ENCODE assay signal across 11 cellular contexts in the genomic region with DNA sequence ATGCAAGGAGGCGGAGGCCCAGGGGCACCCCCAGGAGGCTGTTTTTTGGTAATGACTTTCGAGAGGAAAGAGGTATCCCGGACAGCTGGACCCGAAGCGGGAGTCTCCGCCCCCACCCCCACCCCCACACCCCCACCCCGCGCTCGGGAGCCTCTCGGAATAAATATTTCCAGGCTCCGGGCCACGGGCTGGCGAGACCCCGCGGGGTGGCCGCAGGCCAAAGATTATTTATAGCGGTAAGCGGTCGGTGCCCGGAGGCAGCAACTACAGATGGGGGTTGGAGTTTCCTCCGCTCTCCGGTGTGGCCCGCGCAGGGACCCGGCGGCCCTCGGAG. TPM values are rescaled to one million over a fixed set of nuclear protein-coding genes. Genes with fewer than 3 reads are reported as not detected.
DNase-seq lines count a peak whose midpoint lies in the region; ATAC-seq and TF ChIP-seq lines count a peak whose summit lies in the region.
"Had no signal": no experiment of that assay in that cellular context is flagged by ENCODE, and none has a peak within 500 bp of the region (broad histone marks: within the 10 kb centered on the region; RNA-seq: fewer than 3 reads in every experiment).

No MANE protein-coding gene starts in this region.

- peaks cover 98% of the 10 kb centered on the region for H3K27me3 ChIP-seq in HUES64 (ENCODE audit: insufficient read depth, low read length)
- H3K27me3 ChIP-seq in stomach smooth muscle (ENCODE audit: control insufficient read depth in 1 of 2, insufficient read depth in 2 of 2, low read length in 2 of 2), result peaks cover 30 to 50% of the 10 kb centered on the region in 2 donors

- H3K4me3 ChIP-seq in HUES64 (ENCODE audit: low read length) (peak overlapping the region; percentile 67), lower leg skin (ENCODE audit: low read depth, poor library complexity, severe bottlenecking) (peak overlapping the region; percentile 29), stomach smooth muscle (ENCODE audit: low read length in 2 of 2) (peak overlapping the region; percentile 51 to 65)

- H3K36me3 ChIP-seq in HUES64 (ENCODE audit: insufficient read depth, low read length), result no peaks in the 10 kb centered on the region
- no peaks in the 10 kb centered on the region for H3K36me3 ChIP-seq in stomach smooth muscle (ENCODE audit: control insufficient read depth in 2 of 2, insufficient read depth in 2 of 2, low read length in 2 of 2)

- under 1% methylated on average over 21 of the region's 27 CpGs for WGBS in HUES64
- 1 to 3% methylated on average over 16 to 20 of the region's 27 CpGs for WGBS in lower leg skin, 2 donors

- H3K9me3 ChIP-seq in HUES64 (ENCODE audit: insufficient read depth, low read depth, low read length) (no peaks in the 10 kb centered on the region), stomach smooth muscle (ENCODE audit: control insufficient read depth in 2 of 2, low read length in 2 of 2) (no peaks in the 10 kb centered on the region)

- H3K4me1 Mint-ChIP-seq in central memory CD8-positive, alpha-beta T cell, result peaks cover 30% of the 10 kb centered on the region

- ATAC-seq in central memory CD8-positive, alpha-beta T cell (replicated peaks; ENCODE audit: extremely low read depth, poor library complexity, severe bottlenecking), result no peak
- ATAC-seq in GM19463 (IDR thresholded peaks at IDR 0.05; ENCODE audit: unreplicated experiment) (no peak), GM18861 (IDR thresholded peaks at IDR 0.05; ENCODE audit: unreplicated experiment) (no peak)

- H3K4me1 ChIP-seq in HUES64 (ENCODE audit: insufficient read depth, low read length) (peaks cover 12% of the 10 kb centered on the region), stomach smooth muscle (ENCODE audit: control insufficient read depth, insufficient read depth, low read length) (peaks cover 55% of the 10 kb centered on the region)

- no peak overlapping the region for H3K27ac Mint-ChIP-seq in central memory CD8-positive, alpha-beta T cell (ENCODE audit: low read depth)
- H3K27ac Mint-ChIP-seq: HFFc6 had no signal

- H3K36me3 Mint-ChIP-seq in central memory CD8-positive, alpha-beta T cell (ENCODE audit: insufficient read depth), result peaks cover 4% of the 10 kb centered on the region

- H3K9me3 Mint-ChIP-seq in central memory CD8-positive, alpha-beta T cell, result no peaks in the 10 kb centered on the region
- H3K9me3 Mint-ChIP-seq: HFFc6 had no signal

- no peak for DNase-seq in central memory CD8-positive, alpha-beta T cell (ENCODE audit: low spot score in 2 of 2)
- no peak for DNase-seq in lower leg skin (ENCODE audit: low spot score in 2 of 2)
- DNase-seq in SHP77 treated with DMSO at 0.1 percent for 48 hours (lab: John Stamatoyannopoulos, UW), result no peak
- DNase-seq: foreskin melanocyte, HFFc6, Kasumi-1 had no signal

- intact Hi-C loops in lower leg skin (cut with DNase I; ENCODE audit: low total_unique reads), result no loop called here

- no peak for TF ChIP-seq POLR2A in lower leg skin (IDR thresholded peaks at IDR 0.05)

- H3K27ac ChIP-seq in HUES64 (ENCODE audit: low read depth, low read length) (no peak overlapping the region), stomach smooth muscle (ENCODE audit: low read length) (no peak overlapping the region)

- no peak for TF ChIP-seq CTCF in lower leg skin (IDR thresholded peaks at IDR 0.05)

- H3K4me3 Mint-ChIP-seq in central memory CD8-positive, alpha-beta T cell, result peak overlapping the region; percentile 72

- H3K27me3 Mint-ChIP-seq in central memory CD8-positive, alpha-beta T cell, result peaks cover 74% of the 10 kb centered on the region

- no peak overlapping the region for H3K9ac ChIP-seq in HUES64 (ENCODE audit: low read depth, low read length)
- H3K9ac ChIP-seq in stomach smooth muscle (ENCODE audit: low read length in 2 of 2), result no peak overlapping the region

RNA-seq across cellular contexts. Expression of gene CYP26B1, which starts 3.3 kb away (rescaled TPM):
- polyA plus RNA-seq in HUES64 (2013, experiment 1 of 2), result 1.9 TPM
- polyA plus RNA-seq in HUES64 (2013, experiment 2 of 2), result 3.2 TPM
- total RNA-seq in lower leg skin, result 10 to 100 TPM; 51.6 to 93.0 (median 73.6) TPM
- total RNA-seq: activated T-helper 1 cell treated with anti-CD3 and anti-CD28 coated beads, Interleukin-12 subunit alpha, Interleukin-12 subunit beta, Interleukin-2, Interleukin-4 antibody, amounts not matched to agents 30 ng/mL and 10 ng/mL and 1 ng/mL, durations not matched to agents 14 hours and 24 hours and 36 hours had no signal
